In the genomic region with DNA sequence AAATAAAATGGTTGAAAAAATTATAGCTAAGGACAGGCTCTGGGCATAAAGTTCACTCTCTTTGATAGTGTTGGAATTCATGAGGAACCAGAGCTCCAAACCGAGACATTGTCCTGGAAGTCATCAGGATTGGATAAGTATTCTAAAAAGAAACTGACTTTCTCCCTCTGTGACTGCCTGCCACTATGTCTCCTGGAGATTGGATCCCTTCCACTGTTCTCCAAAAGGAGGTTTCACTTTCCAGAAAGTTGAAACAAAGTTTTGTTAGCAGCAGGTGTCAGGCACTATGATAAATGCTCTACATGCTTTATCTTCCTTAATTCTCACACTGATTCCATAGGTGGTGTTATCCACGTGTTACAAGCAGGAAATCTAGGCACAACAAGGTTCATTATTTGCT, we compare ENCODE assay signal across 12 cellular contexts. TPM values are rescaled to one million over a fixed set of nuclear protein-coding genes. Genes with fewer than 3 reads are reported as not detected.
A peak's percentile ranks its signal among the peaks of the same experiment; 100 is the strongest.
DNase-seq lines count a peak whose midpoint lies in the region; ATAC-seq and TF ChIP-seq lines count a peak whose summit lies in the region.
"Had no signal": no experiment of that assay in that cellular context is flagged by ENCODE, and none has a peak within 500 bp of the region (broad histone marks: within the 10 kb centered on the region; RNA-seq: fewer than 3 reads in every experiment).

No MANE protein-coding gene starts in this region.

- POLR2A ChIA-PET in T-cell (lab: Charles Lee): no interaction called here

- H3K4me3 Mint-ChIP-seq in HFFc6: no peak overlapping the region
- H3K4me3 Mint-ChIP-seq in T-cell: no peak overlapping the region
- H3K4me3 Mint-ChIP-seq: WTC11 had no signal

- H3K27me3 Mint-ChIP-seq in HFFc6 (ENCODE audit: insufficient read depth): no peaks in the 10 kb centered on the region; the same call in 1 of the 2 replicates
- peaks cover 3 to 4% of the 10 kb centered on the region in 2 donors for H3K27me3 Mint-ChIP-seq in T-cell

- CTCF ChIA-PET in T-cell (lab: Charles Lee): no interaction called here

- no peaks in the 10 kb centered on the region for H3K36me3 ChIP-seq in right atrium auricular region
- H3K36me3 ChIP-seq in right lobe of liver: no peaks in the 10 kb centered on the region
- H3K36me3 ChIP-seq: stomach had no signal

- DNase-seq in fibroblast of peridontal ligament (ENCODE audit: extremely low read depth) (peak; percentile 10), right atrium auricular region (ENCODE audit: low spot score) (no peak), HFFc6 (no peak), right lobe of liver (no peak), T-cell (no peak)
- DNase-seq: kidney, stomach had no signal

- WGBS in right lobe of liver (ENCODE audit: insufficient coverage, low coverage, low lambda C conversion rate, missing lambda C conversion rate): 34% methylated on average over 2 of the region's 2 CpGs

- no peak for TF ChIP-seq POLR2A in right lobe of liver (IDR thresholded peaks at IDR 0.05)

- peak; percentile 37 for ATAC-seq in GM18502 (IDR thresholded peaks at IDR 0.05; ENCODE audit: poor library complexity, unreplicated experiment)
- ATAC-seq in GM21529 (IDR thresholded peaks at IDR 0.05; ENCODE audit: unreplicated experiment): peak; percentile 31
- peak; percentile 32 for ATAC-seq in HG03139 (IDR thresholded peaks at IDR 0.05; ENCODE audit: unreplicated experiment)
- ATAC-seq in right lobe of liver: no peak
- ATAC-seq in T-cell (replicated peaks in 1 of 4): no peak
- ATAC-seq: WTC11 had no signal

- no peak overlapping the region for H3K4me3 ChIP-seq in right atrium auricular region
- no peak overlapping the region for H3K4me3 ChIP-seq in right lobe of liver

- no peaks in the 10 kb centered on the region for H3K36me3 Mint-ChIP-seq in HFFc6 (ENCODE audit: low read depth)
- H3K36me3 Mint-ChIP-seq in T-cell: no peaks in the 10 kb centered on the region
- H3K36me3 Mint-ChIP-seq: WTC11 had no signal

- H3K9me3 Mint-ChIP-seq in HFFc6 (no peaks in the 10 kb centered on the region; the same call in 1 of the 2 replicates), T-cell (no peaks in the 10 kb centered on the region)
- H3K9me3 Mint-ChIP-seq: WTC11 had no signal

- intact Hi-C loops in right lobe of liver (cut with DNase I): no loop called here

- H3K4me1 ChIP-seq in right atrium auricular region (no peaks in the 10 kb centered on the region), right lobe of liver (no peaks in the 10 kb centered on the region)
- H3K4me1 ChIP-seq: stomach had no signal

- H3K9me3 ChIP-seq in right atrium auricular region (no peaks in the 10 kb centered on the region), right lobe of liver (no peaks in the 10 kb centered on the region)
- H3K9me3 ChIP-seq: stomach had no signal

- no peaks in the 10 kb centered on the region for H3K27me3 ChIP-seq in right atrium auricular region
- no peaks in the 10 kb centered on the region for H3K27me3 ChIP-seq in right lobe of liver
- H3K27me3 ChIP-seq: stomach had no signal

- TF ChIP-seq CTCF in right atrium auricular region (IDR thresholded peaks at IDR 0.05) (no peak), HFFc6 (IDR thresholded peaks at IDR 0.05) (no peak), right lobe of liver (IDR thresholded peaks at IDR 0.05) (no peak)

- H3K27ac ChIP-seq in right atrium auricular region (no peak overlapping the region), right lobe of liver (no peak overlapping the region)
- H3K27ac ChIP-seq: C4-2B had no signal

- H3K4me1 Mint-ChIP-seq in HFFc6 (ENCODE audit: low read depth) (no peaks in the 10 kb centered on the region), T-cell (peaks cover 0 to 5% (median 0%) of the 10 kb centered on the region in 3 donors)

- H3K27ac Mint-ChIP-seq in HFFc6 (no peak overlapping the region), T-cell (peak overlapping the region in 1 of 2 donors; percentile 2)
- H3K27ac Mint-ChIP-seq: WTC11 had no signal

RNA-seq across cellular contexts. Expression of gene BANK1, which starts 16.8 kb away (rescaled TPM):
- total RNA-seq in right atrium auricular region (1 to 10 TPM in 1 of 2 donors, not detected in 1; 1.4 TPM), right lobe of liver (under 1 TPM in 4 of 6 experiments, not detected in 2; 0.06 to 0.84 (median 0.27) TPM), T-cell (10 to 100 TPM in 1 of 5 donors, 1 to 10 TPM in 4; 2.5 to 10.9 (median 3.5) TPM)
- total RNA-seq in HFFc6 (2021; fragmentation: NEBNext Ultra II Directional; extraction: Animal tissue kit (Norgen Biotek cat#: 25700)): under 1 TPM in 3 of 6 experiments, not detected in 3; 0.14 to 0.28 (median 0.17) TPM

Comparison
In these comparisons a context has a peak if more than half of its experiments do, and no peak if none do; other contexts are left out.
1. ATAC-seq: peak in GM18502 (single experiment), GM21529 (single experiment) and HG03139 (single experiment); none in right lobe of liver (0 of 4) and T-cell (0 of 4).